ENCODE assay signal across 1 cellular context in genomic region chr6:83859410-83860346, GRCh38.
TF ChIP-seq lines count a peak whose summit lies in the region.

Gene CYB5R4, plus strand, starts transcription at chr6:83859689. Its CDS starts 94 bp downstream, at chr6:83859783.

TF ChIP-seq in K562, 482 proteins besides CTCF, POLR2A, EP300 and RAD21 (continued from another document and continues in another):
- TF ChIP-seq DEAF1 (CRISPR knock-in tag; IDR thresholded peaks at IDR 0.05) (0 out of 2 replicates have a peak, but pooled peaks have one; percentile 16), ZNF655 (CRISPR knock-in tag; IDR thresholded peaks at IDR 0.05) (no peak), ZMIZ1 (IDR thresholded peaks at IDR 0.05; ENCODE audit: low read depth in 2 of 2, low read length in 2 of 2) (peak in 1 of 2 experiments; percentile 19; a peak in 1 of 4 replicates), CREBBP (IDR thresholded peaks at IDR 0.05; ENCODE audit: low read depth, low read length) (no peak), TCF3 (CRISPR knock-in tag; IDR thresholded peaks at IDR 0.05) (peak; percentile 41; the same call in 1 of the 2 replicates), ETS1 (conservative IDR thresholded peaks at IDR 0.05; ENCODE audit: control insufficient read depth, low read depth, low read length) (peak; percentile 82; the same call in 1 of the 2 replicates), XRCC5 (IDR thresholded peaks at IDR 0.05; ENCODE audit: low read depth, low read length) (peak; percentile 75; the same call in 1 of the 2 replicates), SAP30 (IDR thresholded peaks at IDR 0.05; ENCODE audit: borderline replicate concordance, insufficient read depth, low read depth, low read length, poor library complexity, severe bottlenecking) (peak; percentile 93), ZFP1 (CRISPR knock-in tag; IDR thresholded peaks at IDR 0.05) (no peak), ARHGAP35 (IDR thresholded peaks at IDR 0.05; ENCODE audit: partially characterized antibody) (peak; percentile 81), CHAMP1 (IDR thresholded peaks at IDR 0.05) (peak; percentile 99), TSC22D4 (tag; IDR thresholded peaks at IDR 0.05) (no peak), ZBTB12 (CRISPR knock-in tag; IDR thresholded peaks at IDR 0.05) (peak; percentile 74), MCM7 (IDR thresholded peaks at IDR 0.05) (no peak), CSDE1 (IDR thresholded peaks at IDR 0.05) (peak in 1 of 2 experiments; percentile 32; a peak in 1 of 4 replicates), FUS (optimal IDR thresholded peaks at IDR 0.05; ENCODE audit: low read depth, low read length) (no peak), E2F1 (CRISPR knock-in tag; IDR thresholded peaks at IDR 0.05) (peak; percentile 93), POLR3A (IDR thresholded peaks at IDR 0.05; ENCODE audit: borderline replicate concordance, extremely low read depth, insufficient read depth, insufficient read length) (no peak), NFIC (IDR thresholded peaks at IDR 0.05) (peak; percentile 30), E4F1 (CRISPR knock-in tag; IDR thresholded peaks at IDR 0.05; ENCODE audit: borderline replicate concordance) (no peak), IRF2 (CRISPR knock-in tag; IDR thresholded peaks at IDR 0.05) (no peak; the same call in 1 of the 2 replicates), NR2F6 (CRISPR knock-in tag; IDR thresholded peaks at IDR 0.05) (no peak), ZNF695 (CRISPR knock-in tag; IDR thresholded peaks at IDR 0.05) (no peak), ZNF589 (CRISPR knock-in tag; IDR thresholded peaks at IDR 0.05; ENCODE audit: low read depth) (peak; percentile 99), MBD2 (IDR thresholded peaks at IDR 0.05; ENCODE audit: borderline replicate concordance, low read depth) (peak; percentile 58; the same call in 1 of the 2 replicates), FOXM1 (IDR thresholded peaks at IDR 0.05; ENCODE audit: low read depth) (no peak), FOXM1 (CRISPR knock-in tag; IDR thresholded peaks at IDR 0.05; ENCODE audit: low read depth) (peak; percentile 80; the same call in 1 of the 2 replicates), RNF2 (IDR thresholded peaks at IDR 0.05) (no peak), C11orf30 (IDR thresholded peaks at IDR 0.05; ENCODE audit: low read depth) (peak; percentile 77), IFI16 (CRISPR knock-in tag; IDR thresholded peaks at IDR 0.05) (no peak), CTBP1 (IDR thresholded peaks at IDR 0.05; ENCODE audit: borderline replicate concordance) (peak; percentile 70), FOXP4 (CRISPR knock-in tag; IDR thresholded peaks at IDR 0.05; ENCODE audit: borderline replicate concordance) (peak; percentile 97; the same call in 1 of the 2 replicates), HNRNPK (IDR thresholded peaks at IDR 0.05; ENCODE audit: low read depth, low read length, poor library complexity, severe bottlenecking) (no peak), POLR2B (IDR thresholded peaks at IDR 0.05; ENCODE audit: low read depth, partially characterized antibody) (peak; percentile 92), ZNF75A (CRISPR knock-in tag; IDR thresholded peaks at IDR 0.05) (no peak), POLR2AphosphoS2 (IDR thresholded peaks at IDR 0.05; ENCODE audit: low read length) (no peak), MXI1 (IDR thresholded peaks at IDR 0.05; ENCODE audit: low read depth, low read length) (peak; percentile 92; the same call in 1 of the 2 replicates), ATF3 (IDR thresholded peaks at IDR 0.05) (no peak), ATF3 (CRISPR knock-in tag; conservative IDR thresholded peaks at IDR 0.05) (peak; percentile 78), ARID2 (IDR thresholded peaks at IDR 0.05) (no peak), USF2 (CRISPR knock-in tag; IDR thresholded peaks at IDR 0.05) (peak; percentile 68), SREBF1 (IDR thresholded peaks at IDR 0.05; ENCODE audit: borderline replicate concordance, low read depth, low read length) (peak; percentile 74; the same call in 1 of the 2 replicates), OTX1 (CRISPR knock-in tag; IDR thresholded peaks at IDR 0.05) (peak; percentile 65; the same call in 1 of the 2 replicates), LCOR (CRISPR knock-in tag; IDR thresholded peaks at IDR 0.05) (peak; percentile 99)
